In genomic region chr10:64113796-64114195, GRCh38 we compare ENCODE assay signal across 24 cellular contexts.
"Had no signal": no experiment of that assay in that cellular context is flagged by ENCODE, and none has a peak within 500 bp of the region (broad histone marks: within the 10 kb centered on the region; RNA-seq: fewer than 3 reads in every experiment).

No MANE protein-coding gene starts in this region.

- H3K9me3 ChIP-seq: left ventricle myocardium inferior, neutrophil, stomach, thoracic aorta, uterus had no signal

- H3K36me3 ChIP-seq: brain microvascular endothelial cell, left ventricle myocardium inferior, neutrophil, stomach, thoracic aorta, uterus had no signal

- FAIRE-seq: keratinocyte, TTC549 had no signal

- H3K27me3 ChIP-seq: brain microvascular endothelial cell, foreskin keratinocyte, neutrophil, stomach, uterus had no signal

- DNase-seq: activated CD4-positive, alpha-beta T cell treated with anti-CD3 and anti-CD28 coated beads, Interleukin-2, amount 10 ng/mL, durations not matched to agents 24 days and 14 days; activated CD4-positive, CD25-positive, alpha-beta regulatory T cell; activated CD8-positive, alpha-beta memory T cell treated with anti-CD3 and anti-CD28 coated beads, Interleukin-2, amount 50 U/mL, for 4 hours; activated CD8-positive, alpha-beta T cell treated with anti-CD3 and anti-CD28 coated beads, Interleukin-2, amount 10 ng/mL, durations not matched to agents 7 days and 5 days; activated gamma-delta T cell; activated naive CD8-positive, alpha-beta T cell treated with anti-CD3 and anti-CD28 coated beads, Interleukin-2, amount 10 ng/mL, durations not matched to agents 7 days and 5 days; activated T-cell treated with anti-CD3 and anti-CD28 coated beads, Interleukin-2, amount 50 U/mL, for 48 hours; brain microvascular endothelial cell; cortex of kidney; effector CD8-positive, alpha-beta T cell; foreskin keratinocyte; left ventricle myocardium inferior; natural killer cell; posterior cingulate gyrus; retina; stimulated activated CD4-positive, alpha-beta T cell treated with anti-CD3 and anti-CD28 coated beads, Interleukin-12 subunit alpha, Interleukin-12 subunit beta, amount 100 ng/mL, for 4 hours; stimulated activated CD4-positive, alpha-beta T cell treated with anti-CD3 and anti-CD28 coated beads, Interleukin-2, amount 100 ng/mL, for 24 hours; stomach; uterus had no signal

- ATAC-seq: activated CD8-positive, alpha-beta T cell treated with anti-CD3 and anti-CD28 coated beads, Interleukin-2, amount 10 ng/mL, durations not matched to agents 7 days and 5 days; foreskin keratinocyte; natural killer cell had no signal

- H3K4me1 Mint-ChIP-seq: central memory CD8-positive, alpha-beta T cell had no signal

- H3K9me3 Mint-ChIP-seq: activated CD4-positive, alpha-beta T cell treated with anti-CD3 and anti-CD28 coated beads, Interleukin-2, amount 10 ng/mL, durations not matched to agents 24 days and 14 days; activated naive CD8-positive, alpha-beta T cell treated with anti-CD3 and anti-CD28 coated beads, Interleukin-2, amount 10 ng/mL, durations not matched to agents 7 days and 5 days had no signal

- H3K27ac ChIP-seq: brain microvascular endothelial cell, foreskin keratinocyte, left ventricle myocardium inferior, neutrophil, stomach, thoracic aorta, uterus had no signal

- H3K36me3 Mint-ChIP-seq: activated naive CD8-positive, alpha-beta T cell treated with anti-CD3 and anti-CD28 coated beads, Interleukin-2, amount 10 ng/mL, durations not matched to agents 7 days and 5 days; natural killer cell had no signal

- H3K27ac Mint-ChIP-seq: activated CD4-positive, alpha-beta T cell treated with anti-CD3 and anti-CD28 coated beads, Interleukin-2, amount 10 ng/mL, durations not matched to agents 24 days and 14 days; activated CD8-positive, alpha-beta T cell treated with anti-CD3 and anti-CD28 coated beads, Interleukin-2, amount 10 ng/mL, durations not matched to agents 7 days and 5 days; activated naive CD8-positive, alpha-beta T cell treated with anti-CD3 and anti-CD28 coated beads, Interleukin-2, amount 10 ng/mL, durations not matched to agents 7 days and 5 days; natural killer cell had no signal

- H3K4me3 ChIP-seq: left ventricle myocardium inferior, stomach, thoracic aorta, uterus had no signal

- H3K4me3 Mint-ChIP-seq: activated CD4-positive, alpha-beta T cell treated with anti-CD3 and anti-CD28 coated beads, Interleukin-2, amount 10 ng/mL, durations not matched to agents 24 days and 14 days; activated CD8-positive, alpha-beta T cell treated with anti-CD3 and anti-CD28 coated beads, Interleukin-2, amount 10 ng/mL, durations not matched to agents 7 days and 5 days; activated naive CD8-positive, alpha-beta T cell treated with anti-CD3 and anti-CD28 coated beads, Interleukin-2, amount 10 ng/mL, durations not matched to agents 7 days and 5 days; central memory CD8-positive, alpha-beta T cell; natural killer cell had no signal

- H3K27me3 Mint-ChIP-seq: activated CD4-positive, alpha-beta T cell treated with anti-CD3 and anti-CD28 coated beads, Interleukin-2, amount 10 ng/mL, durations not matched to agents 24 days and 14 days; central memory CD8-positive, alpha-beta T cell had no signal

- H3K4me1 ChIP-seq: foreskin keratinocyte, left ventricle myocardium inferior, stomach, uterus had no signal
